20 cellular contexts compared by ENCODE assay signal in genomic region chr9:72788966-72789365, GRCh38.
DNase-seq lines count a peak whose midpoint lies in the region; ATAC-seq, FAIRE-seq and TF ChIP-seq lines count a peak whose summit lies in the region.
"Had no signal": no experiment of that assay in that cellular context is flagged by ENCODE, and none has a peak within 500 bp of the region (broad histone marks: within the 10 kb centered on the region; RNA-seq: fewer than 3 reads in every experiment).

No MANE protein-coding gene starts in this region.

- intact Hi-C loops in uterus (cut with DNase I; ENCODE audit: low total_unique reads) = no loop called here

- CTCF ChIA-PET in H1 (lab: Charles Lee; ENCODE audit: partially characterized antibody) = no interaction called here

- H3K4me1 ChIP-seq in H1 (replicated peaks in 1 of 4; ENCODE audit: control insufficient read depth in 3 of 4, insufficient read depth in 4 of 4, low read length in 3 of 4) (no peaks in the 10 kb centered on the region), neuronal stem cell (ENCODE audit: control insufficient read depth in 2 of 2, insufficient read depth in 1 of 2, low read depth in 1 of 2, low read length in 2 of 2) (no peaks in the 10 kb centered on the region), uterus (peaks cover 0 to 2% of the 10 kb centered on the region in 2 donors)

- no peak overlapping the region for H3K4me3 Mint-ChIP-seq in HFFc6
- H3K4me3 Mint-ChIP-seq in stimulated activated effector memory CD8-positive, alpha-beta T cell treated with anti-CD3 and anti-CD28 coated beads, Interleukin-12 subunit alpha, Interleukin-12 subunit beta, amount 100 ng/mL, for 72 hours = no peak overlapping the region

- no peak for FAIRE-seq in H1 (lab: Jason Lieb, UNC)
- FAIRE-seq: GM12891, HepG2 had no signal

- TF ChIP-seq POLR2A in H1 (IDR thresholded peaks at IDR 0.05; ENCODE audit: control extremely low read depth in 1 of 2, low read depth in 2 of 2, low read length in 2 of 2) = no peak
- TF ChIP-seq POLR2A in uterus (IDR thresholded peaks at IDR 0.05) = no peak

- peaks cover 4% of the 10 kb centered on the region; the same call in 1 of the 2 replicates for H3K27me3 Mint-ChIP-seq in HFFc6 (ENCODE audit: insufficient read depth)

- H3K56ac ChIP-seq in H1 (replicated peaks; ENCODE audit: insufficient read length, low read depth, low read length) = no peak overlapping the region

- H2BK5ac ChIP-seq in H1 (ENCODE audit: low read depth, low read length) (no peak overlapping the region), neuronal stem cell (ENCODE audit: low read length) (no peak overlapping the region)

- no peak overlapping the region for H3K18ac ChIP-seq in H1 (ENCODE audit: extremely low read depth, low read length)
- H3K18ac ChIP-seq in neuronal stem cell (ENCODE audit: low read length) = no peak overlapping the region

- POLR2A ChIA-PET in H1 (lab: Charles Lee; ENCODE audit: partially characterized antibody) = no interaction called here

- no peak for TF ChIP-seq EP300 in H1 (IDR thresholded peaks at IDR 0.05; ENCODE audit: borderline replicate concordance in 1 of 2, low read depth in 2 of 2, low read length in 2 of 2)

- no peak overlapping the region for H3K27ac Mint-ChIP-seq in HFFc6
- H3K27ac Mint-ChIP-seq in stimulated activated effector memory CD8-positive, alpha-beta T cell treated with anti-CD3 and anti-CD28 coated beads, Interleukin-12 subunit alpha, Interleukin-12 subunit beta, amount 100 ng/mL, for 72 hours = no peak overlapping the region

- H3K79me2 ChIP-seq in H1 (ENCODE audit: control insufficient read depth in 1 of 2, insufficient read depth in 2 of 2, low read length in 2 of 2) = no peaks in the 10 kb centered on the region

- H4K91ac ChIP-seq in H1 (replicated peaks; ENCODE audit: insufficient read length, low read length) (no peak overlapping the region), neuronal stem cell (ENCODE audit: low read depth, low read length, poor library complexity) (no peak overlapping the region)

- no peaks in the 10 kb centered on the region for H3K36me3 Mint-ChIP-seq in HFFc6 (ENCODE audit: low read depth)
- H3K36me3 Mint-ChIP-seq in stimulated activated effector memory CD8-positive, alpha-beta T cell treated with anti-CD3 and anti-CD28 coated beads, Interleukin-12 subunit alpha, Interleukin-12 subunit beta, amount 100 ng/mL, for 72 hours = no peaks in the 10 kb centered on the region

- WGBS in H1 (ENCODE audit: extremely low coverage in 1 of 2, insufficient coverage in 1 of 2, insufficient read length in 1 of 2, insufficient replicate concordance in 2 of 2, low coverage in 1 of 2, low lambda C conversion rate in 2 of 2, missing lambda C conversion rate in 1 of 2), 2 experiments = 89% methylated on average over 4 of the region's 4 CpGs; no CpG with 5 or more reads in 1 of the 2 experiments
- no CpG with 5 or more reads among the region's 4 CpGs for WGBS in neuronal stem cell (ENCODE audit: extremely low coverage in 2 of 2, insufficient read length in 2 of 2, insufficient replicate concordance in 1 of 2), 2 donors

- no peaks in the 10 kb centered on the region for H4K20me1 ChIP-seq in H1 (replicated peaks in 1 of 2; ENCODE audit: control insufficient read depth in 1 of 2, insufficient read depth in 2 of 2, low read length in 2 of 2)

- H3K27me3 ChIP-seq in H1 (replicated peaks in 1 of 4; ENCODE audit: control insufficient read depth in 3 of 4, extremely low read depth in 1 of 4, insufficient read depth in 3 of 4, low read length in 3 of 4) (no peaks in the 10 kb centered on the region), neuronal stem cell (ENCODE audit: control insufficient read depth in 3 of 3, insufficient read depth in 3 of 3, low read depth in 1 of 3, low read length in 3 of 3) (no peaks in the 10 kb centered on the region), uterus (no peaks in the 10 kb centered on the region)

- no peaks in the 10 kb centered on the region for H3K9me3 ChIP-seq in H1 (ENCODE audit: insufficient read depth in 2 of 2, low read depth in 1 of 2, low read length in 1 of 2)
- H3K9me3 ChIP-seq in neuronal stem cell (replicated peaks in 1 of 2; ENCODE audit: control insufficient read depth in 2 of 2, insufficient read depth in 1 of 2, low read depth in 1 of 2, low read length in 2 of 2) = no peaks in the 10 kb centered on the region
- no peaks in the 10 kb centered on the region for H3K9me3 ChIP-seq in uterus

- no peak overlapping the region for H2AFZ ChIP-seq in H1 (ENCODE audit: low read length)
- H2AFZ ChIP-seq in neuronal stem cell (ENCODE audit: low read length) = peak overlapping the region; percentile 24

- no peaks in the 10 kb centered on the region for H3K4me1 Mint-ChIP-seq in HFFc6 (ENCODE audit: low read depth)
- no peaks in the 10 kb centered on the region for H3K4me1 Mint-ChIP-seq in stimulated activated effector memory CD8-positive, alpha-beta T cell treated with anti-CD3 and anti-CD28 coated beads, Interleukin-12 subunit alpha, Interleukin-12 subunit beta, amount 100 ng/mL, for 72 hours

- H3K79me1 ChIP-seq in H1 (ENCODE audit: low read depth, low read length) = no peaks in the 10 kb centered on the region
- no peaks in the 10 kb centered on the region for H3K79me1 ChIP-seq in neuronal stem cell (ENCODE audit: low read depth, low read length)

- no peak overlapping the region for H4K5ac ChIP-seq in H1 (ENCODE audit: insufficient read length, low read depth, low read length)

- H2BK12ac ChIP-seq in H1 (ENCODE audit: low read depth, low read length) = no peak overlapping the region
- no peak overlapping the region for H2BK12ac ChIP-seq in neuronal stem cell (ENCODE audit: low read length)

- H3K14ac ChIP-seq in H1 (ENCODE audit: insufficient read length) (no peak overlapping the region), neuronal stem cell (ENCODE audit: low read length) (no peak overlapping the region)

- H3K23ac ChIP-seq in H1 (ENCODE audit: insufficient read length) (no peak overlapping the region), neuronal stem cell (ENCODE audit: low read depth, low read length, poor library complexity) (no peak overlapping the region)

- no peak overlapping the region for H3K9ac ChIP-seq in H1 (replicated peaks in 1 of 4; ENCODE audit: extremely low read depth in 1 of 4, low read depth in 3 of 4, low read length in 3 of 4)
- H3K9ac ChIP-seq in neuronal stem cell (ENCODE audit: low read depth, low read length, poor library complexity) = no peak overlapping the region

- H3K36me3 ChIP-seq in H1 (ENCODE audit: control insufficient read depth in 2 of 4, insufficient read depth in 4 of 4, low read length in 3 of 4) = no peaks in the 10 kb centered on the region; a peak in 1 of 8 replicates
- no peaks in the 10 kb centered on the region for H3K36me3 ChIP-seq in neuronal stem cell (replicated peaks in 1 of 2; ENCODE audit: control insufficient read depth in 2 of 2, insufficient read depth in 2 of 2, low read length in 2 of 2)
- no peaks in the 10 kb centered on the region for H3K36me3 ChIP-seq in uterus

- H4K8ac ChIP-seq in H1 (ENCODE audit: extremely low read depth, insufficient read depth, low read length) = no peak overlapping the region
- no peak overlapping the region for H4K8ac ChIP-seq in neuronal stem cell (ENCODE audit: low read depth, low read length)

- H2BK20ac ChIP-seq in H1 (ENCODE audit: low read length) = no peak overlapping the region

- H3K4me3 ChIP-seq in H1 (ENCODE audit: extremely low read depth in 1 of 4, insufficient read depth in 2 of 4, low read depth in 3 of 4, low read length in 4 of 4) (no peak overlapping the region), neuronal stem cell (ENCODE audit: low read length in 2 of 2) (no peak overlapping the region), uterus (no peak overlapping the region)

- ATAC-seq in stimulated activated effector memory CD8-positive, alpha-beta T cell treated with anti-CD3 and anti-CD28 coated beads, Interleukin-12 subunit alpha, Interleukin-12 subunit beta, amount 100 ng/mL, for 72 hours = no peak
- ATAC-seq in GM21528 (IDR thresholded peaks at IDR 0.05; ENCODE audit: low FRiP score, unreplicated experiment) = no peak
- ATAC-seq: HepG2 had no signal

- H2AK5ac ChIP-seq in H1 (ENCODE audit: low read depth, low read length) (no peak overlapping the region), neuronal stem cell (ENCODE audit: low read depth, low read length) (no peak overlapping the region)

- DNase-seq in AG20443 (ENCODE audit: low spot score) (peak; percentile 13), HFFc6 (peak; percentile 17), H1 (ENCODE audit: low read depth in 1 of 2, low spot score in 2 of 2) (no peak), neuronal stem cell (ENCODE audit: low spot score) (no peak), cortex of kidney (lab: John Stamatoyannopoulos, UW) (no peak), uterus (no peak)
- no peak for DNase-seq in stimulated activated effector memory CD8-positive, alpha-beta T cell treated with anti-CD3 and anti-CD28 coated beads, Interleukin-12 subunit alpha, Interleukin-12 subunit beta, amount 100 ng/mL, for 72 hours (ENCODE audit: low spot score in 2 of 2)
- DNase-seq: COR-L47, GF-D8, KBM-7, NCI-H1417, NCI-H187, NCI-H2227 treated with DMSO at 0.1 percent for 48 hours, NCI-H510A treated with DMSO at 0.1 percent for 48 hours, NCI-H774, RPMI8226, SIG-M5 had no signal

- no peak for TF ChIP-seq RAD21 in H1 (IDR thresholded peaks at IDR 0.05 in 1 of 2, conservative IDR thresholded peaks at IDR 0.05 in 1 of 2; ENCODE audit: low read depth in 2 of 2, low read length in 2 of 2)

- H2BK15ac ChIP-seq in H1 (ENCODE audit: low read length) = no peak overlapping the region
- H2BK15ac ChIP-seq in neuronal stem cell (ENCODE audit: low read length) = no peak overlapping the region

- no peaks in the 10 kb centered on the region for H3K9me3 Mint-ChIP-seq in HFFc6
- no peaks in the 10 kb centered on the region for H3K9me3 Mint-ChIP-seq in stimulated activated effector memory CD8-positive, alpha-beta T cell treated with anti-CD3 and anti-CD28 coated beads, Interleukin-12 subunit alpha, Interleukin-12 subunit beta, amount 100 ng/mL, for 72 hours

- H3K4ac ChIP-seq in H1 (replicated peaks; ENCODE audit: insufficient read length, low read depth, low read length) = no peak overlapping the region
- no peak overlapping the region for H3K4ac ChIP-seq in neuronal stem cell (ENCODE audit: low read length)

- H3K23me2 ChIP-seq in H1 (ENCODE audit: low read depth, low read length) = no peaks in the 10 kb centered on the region

- H2BK120ac ChIP-seq in H1 (replicated peaks; ENCODE audit: low read depth, low read length) = peak overlapping the region; percentile 48
- no peak overlapping the region for H2BK120ac ChIP-seq in neuronal stem cell (ENCODE audit: low read depth, low read length)

- H3K4me2 ChIP-seq in H1 (ENCODE audit: insufficient read depth in 1 of 2, low read depth in 2 of 2, low read length in 2 of 2) (no peak overlapping the region), neuronal stem cell (ENCODE audit: insufficient read depth, low read length, poor library complexity, severe bottlenecking) (no peak overlapping the region)

- no peak for TF ChIP-seq CTCF in HFFc6 (IDR thresholded peaks at IDR 0.05)
- TF ChIP-seq CTCF in H1 (IDR thresholded peaks at IDR 0.05; ENCODE audit: control extremely low read depth in 1 of 3, insufficient read depth in 1 of 3, low read depth in 1 of 3, low read length in 3 of 3) = no peak
- no peak for TF ChIP-seq CTCF in uterus (IDR thresholded peaks at IDR 0.05)

- H3K27ac ChIP-seq in H1 (ENCODE audit: low read depth, low read length) (no peak overlapping the region), neuronal stem cell (replicated peaks; ENCODE audit: low read length) (no peak overlapping the region), uterus (no peak overlapping the region)

Comparison
In these comparisons a context has a peak if more than half of its experiments do, and no peak if none do; other contexts are left out.
1. DNase-seq: peak in AG20443 (single experiment) and HFFc6 (single experiment); none in H1 (0 of 2), neuronal stem cell (single experiment), cortex of kidney (single experiment), stimulated activated effector memory CD8-positive, alpha-beta T cell treated with anti-CD3 and anti-CD28 coated beads, Interleukin-12 subunit alpha, Interleukin-12 subunit beta, amount 100 ng/mL, for 72 hours (0 of 2) and uterus (0 of 2).